ENCODE assay signal across 8 cellular contexts in genomic region chr4:37453361-37454262, GRCh38.
DNase-seq lines count a peak whose midpoint lies in the region; ATAC-seq lines count a peak whose summit lies in the region.

No MANE protein-coding gene starts in this region.

- no peaks in the 10 kb centered on the region for H3K36me3 Mint-ChIP-seq in stimulated activated memory B cell treated with anti-CD40 and anti-IgM and Interleukin-4, amounts not matched to agents 10 μg/mL and 1 μg/mL and 100 μg/mL, for 72 hours

- H3K9ac ChIP-seq in mucosa of stomach (ENCODE audit: low read length), result peak overlapping the region; percentile 68

- DNase-seq in NCI-H345 treated with DMSO at 0.1 percent for 48 hours (lab: John Stamatoyannopoulos, UW; ENCODE audit: unreplicated experiment), result peak; percentile 8
- peak; percentile 49 for DNase-seq in activated T-cell treated with anti-CD3 and anti-CD28 coated beads for 48 hours (ENCODE audit: low read depth)
- DNase-seq in OCI-M1 (lab: John Stamatoyannopoulos, UW), result no peak

- no peak overlapping the region for H3K27ac Mint-ChIP-seq in stimulated activated memory B cell treated with anti-CD40 and anti-IgM and Interleukin-4, amounts not matched to agents 10 μg/mL and 1 μg/mL and 100 μg/mL, for 72 hours

- H3K4me3 ChIP-seq in mucosa of stomach (ENCODE audit: low read length), result peak overlapping the region; percentile 53

- no peaks in the 10 kb centered on the region for H3K36me3 ChIP-seq in mucosa of stomach (ENCODE audit: control insufficient read depth, insufficient read depth, low read length)

- H3K4me1 ChIP-seq in mucosa of stomach (ENCODE audit: control insufficient read depth, insufficient read depth, low read length), result peaks cover 14% of the 10 kb centered on the region

- peaks cover 59% of the 10 kb centered on the region for H3K27me3 Mint-ChIP-seq in stimulated activated memory B cell treated with anti-CD40 and anti-IgM and Interleukin-4, amounts not matched to agents 10 μg/mL and 1 μg/mL and 100 μg/mL, for 72 hours

- no peaks in the 10 kb centered on the region for H3K9me3 ChIP-seq in mucosa of stomach (ENCODE audit: control insufficient read depth, low read length)

- H3K27me3 ChIP-seq in mucosa of stomach (ENCODE audit: control insufficient read depth, insufficient read depth, low read length), result no peaks in the 10 kb centered on the region

- H3K9me3 Mint-ChIP-seq in stimulated activated memory B cell treated with anti-CD40 and anti-IgM and Interleukin-4, amounts not matched to agents 10 μg/mL and 1 μg/mL and 100 μg/mL, for 72 hours, result peaks cover 2% of the 10 kb centered on the region

- ATAC-seq in GM18498 (IDR thresholded peaks at IDR 0.05; ENCODE audit: unreplicated experiment), result peak; percentile 83
- peak; percentile 92 for ATAC-seq in HG02798 (IDR thresholded peaks at IDR 0.05; ENCODE audit: poor library complexity, unreplicated experiment)
- ATAC-seq in esophagus mucosa, result peak; percentile 89
- peak; percentile 79 for ATAC-seq in stimulated activated memory B cell treated with anti-CD40 and anti-IgM and Interleukin-4, amounts not matched to agents 10 μg/mL and 1 μg/mL and 100 μg/mL, for 72 hours

- H3K4me1 Mint-ChIP-seq in stimulated activated memory B cell treated with anti-CD40 and anti-IgM and Interleukin-4, amounts not matched to agents 10 μg/mL and 1 μg/mL and 100 μg/mL, for 72 hours, result peaks cover 8% of the 10 kb centered on the region

- peak overlapping the region; percentile 50 for H3K4me3 Mint-ChIP-seq in stimulated activated memory B cell treated with anti-CD40 and anti-IgM and Interleukin-4, amounts not matched to agents 10 μg/mL and 1 μg/mL and 100 μg/mL, for 72 hours
